ENCODE assay signal across 21 cellular contexts in the genomic region with DNA sequence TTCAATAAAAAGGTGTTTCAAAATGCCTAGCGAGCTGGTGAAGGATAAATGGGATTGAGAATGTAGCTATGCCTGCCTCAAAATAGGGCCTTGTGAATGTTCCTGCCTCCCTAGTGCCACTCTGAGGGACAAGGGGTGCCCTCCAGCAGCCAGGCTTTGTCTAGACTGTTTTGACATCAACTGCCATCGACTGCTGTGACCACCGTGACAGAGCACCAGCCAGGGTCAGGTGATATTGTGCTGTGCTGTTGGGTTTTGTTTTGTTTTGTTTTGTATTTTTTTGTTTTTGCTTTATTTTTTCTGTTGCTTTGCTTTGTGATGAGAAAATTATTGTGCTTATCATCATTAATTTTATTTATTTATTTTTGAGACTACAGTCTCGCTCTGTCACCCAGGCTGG.
A peak's percentile ranks its signal among the peaks of the same experiment; 100 is the strongest.
DNase-seq lines count a peak whose midpoint lies in the region; ATAC-seq and TF ChIP-seq lines count a peak whose summit lies in the region.
"Had no signal": no experiment of that assay in that cellular context is flagged by ENCODE, and none has a peak within 500 bp of the region (broad histone marks: within the 10 kb centered on the region; RNA-seq: fewer than 3 reads in every experiment).

No MANE protein-coding gene starts in this region.

- peaks cover 44% of the 10 kb centered on the region for H3K4me1 ChIP-seq in Panc1 (ENCODE audit: control insufficient read depth, insufficient read depth, low read length)
- peaks cover 32% of the 10 kb centered on the region for H3K4me1 ChIP-seq in lower lobe of right lung
- peaks cover 28% of the 10 kb centered on the region for H3K4me1 ChIP-seq in upper lobe of right lung

- POLR2A ChIA-PET in activated naive CD8-positive, alpha-beta T cell treated with anti-CD3 and anti-CD28 coated beads, Interleukin-2, amount 10 ng/mL, durations not matched to agents 7 days and 5 days (lab: Charles Lee), result no interaction called here
- POLR2A ChIA-PET in Panc1 (lab: Charles Lee), result interaction anchor here (0.6 to 0.7 kb wide), 2 partner anchors 200 to 475 kb away, joined by 3 to 15 read pairs; no protein-coding TSS in a partner anchor

- ATAC-seq in activated naive CD8-positive, alpha-beta T cell treated with anti-CD3 and anti-CD28 coated beads, Interleukin-2, amount 10 ng/mL, durations not matched to agents 7 days and 5 days (ENCODE audit: low read depth), result no peak
- ATAC-seq in Panc1, result no peak
- ATAC-seq in lower lobe of right lung, result no peak
- no peak for ATAC-seq in upper lobe of right lung
- ATAC-seq in HG03457 (IDR thresholded peaks at IDR 0.05; ENCODE audit: unreplicated experiment), result no peak
- ATAC-seq: HCT116 had no signal

- H3K36me3 ChIP-seq in Panc1 (ENCODE audit: control insufficient read depth, insufficient read depth, low read length) (no peaks in the 10 kb centered on the region), lower lobe of right lung (no peaks in the 10 kb centered on the region), upper lobe of right lung (no peaks in the 10 kb centered on the region)
- H3K36me3 ChIP-seq: BLaER1 had no signal

- H3K27me3 Mint-ChIP-seq in activated naive CD8-positive, alpha-beta T cell treated with anti-CD3 and anti-CD28 coated beads, Interleukin-2, amount 10 ng/mL, durations not matched to agents 7 days and 5 days, result peaks cover 32% of the 10 kb centered on the region
- peaks cover 45% of the 10 kb centered on the region for H3K27me3 Mint-ChIP-seq in activated naive CD8-positive, alpha-beta T cell treated with anti-CD3 and anti-CD28 coated beads for 36 hours

- no TSS peak for BruUV-seq in Panc1 (replicated peaks; lab: Mats Ljungman, UMichigan)

- peak overlapping the region; percentile 45 for H3K27ac ChIP-seq in Panc1 (ENCODE audit: low read length)
- no peak overlapping the region for H3K27ac ChIP-seq in lower lobe of right lung
- H3K27ac ChIP-seq in upper lobe of right lung, result no peak overlapping the region
- H3K27ac ChIP-seq: BLaER1, HL-60, RWPE1 had no signal

- H3K4me3 ChIP-seq in Panc1 (ENCODE audit: low read depth in 2 of 2, low read length in 2 of 2) (no peak overlapping the region), lower lobe of right lung (no peak overlapping the region), upper lobe of right lung (no peak overlapping the region)
- H3K4me3 ChIP-seq: BLaER1 had no signal

- H3K9me3 ChIP-seq in Panc1 (ENCODE audit: control insufficient read depth, insufficient read depth, low read depth, low read length) (no peaks in the 10 kb centered on the region), lower lobe of right lung (no peaks in the 10 kb centered on the region), upper lobe of right lung (no peaks in the 10 kb centered on the region)
- H3K9me3 ChIP-seq: BLaER1 had no signal

- H3K9me3 Mint-ChIP-seq in activated naive CD8-positive, alpha-beta T cell treated with anti-CD3 and anti-CD28 coated beads, Interleukin-2, amount 10 ng/mL, durations not matched to agents 7 days and 5 days, result no peaks in the 10 kb centered on the region
- no peaks in the 10 kb centered on the region for H3K9me3 Mint-ChIP-seq in activated naive CD8-positive, alpha-beta T cell treated with anti-CD3 and anti-CD28 coated beads for 36 hours

- CTCF ChIA-PET in Panc1 (lab: Charles Lee), result interaction anchor here (0.7 kb wide), 1 partner anchor 572 kb away, joined by 4 read pairs; no protein-coding TSS in a partner anchor

- intact Hi-C loops in Panc1 (cut with micrococcal nuclease; ENCODE audit: unreplicated experiment) (no loop called here), lower lobe of right lung (cut with DNase I) (no loop called here), upper lobe of right lung (cut with DNase I) (loop anchor here (5.0 kb wide), 1 partner anchor 60 kb away; no protein-coding TSS in a partner anchor)

- DNase-seq in activated naive CD8-positive, alpha-beta T cell treated with anti-CD3 and anti-CD28 coated beads, Interleukin-2, amount 10 ng/mL, durations not matched to agents 7 days and 5 days, result peak; percentile 2
- no peak for DNase-seq in activated naive CD8-positive, alpha-beta T cell treated with anti-CD3 and anti-CD28 coated beads for 36 hours
- DNase-seq in Panc1 (ENCODE audit: low read depth, low spot score) (no peak), lower lobe of right lung (peak; percentile 15), upper lobe of right lung (peak; percentile 46), SK-N-DZ (ENCODE audit: low spot score) (no peak)
- DNase-seq: CD4-positive, CD25-positive, alpha-beta regulatory T cell; Karpas-422; NCI-H1092; NCI-H1436; NCI-H187; NCI-H2081 treated with DMSO at 0.1 percent for 48 hours; NCI-H2171; NCI-H226; NCI-H510A; NCI-H69 had no signal

- in situ Hi-C loops in Panc1 (cut with HindIII; ENCODE audit: low pct_unique_long_range_greater_than_20kb, low sequenced_read_pairs), result no loop called here

- no peak overlapping the region for H3K27ac Mint-ChIP-seq in activated naive CD8-positive, alpha-beta T cell treated with anti-CD3 and anti-CD28 coated beads, Interleukin-2, amount 10 ng/mL, durations not matched to agents 7 days and 5 days
- H3K27ac Mint-ChIP-seq in activated naive CD8-positive, alpha-beta T cell treated with anti-CD3 and anti-CD28 coated beads for 36 hours, result no peak overlapping the region
- H3K27ac Mint-ChIP-seq: CD4-positive, CD25-positive, alpha-beta regulatory T cell had no signal

- H3K4me3 Mint-ChIP-seq in activated naive CD8-positive, alpha-beta T cell treated with anti-CD3 and anti-CD28 coated beads, Interleukin-2, amount 10 ng/mL, durations not matched to agents 7 days and 5 days, result no peak overlapping the region
- H3K4me3 Mint-ChIP-seq in activated naive CD8-positive, alpha-beta T cell treated with anti-CD3 and anti-CD28 coated beads for 36 hours, result no peak overlapping the region
- H3K4me3 Mint-ChIP-seq: CD4-positive, CD25-positive, alpha-beta regulatory T cell had no signal

- no peaks in the 10 kb centered on the region for H3K36me3 Mint-ChIP-seq in activated naive CD8-positive, alpha-beta T cell treated with anti-CD3 and anti-CD28 coated beads, Interleukin-2, amount 10 ng/mL, durations not matched to agents 7 days and 5 days
- H3K36me3 Mint-ChIP-seq in activated naive CD8-positive, alpha-beta T cell treated with anti-CD3 and anti-CD28 coated beads for 36 hours, result no peaks in the 10 kb centered on the region
- H3K36me3 Mint-ChIP-seq: CD4-positive, CD25-positive, alpha-beta regulatory T cell had no signal

- H3K27me3 ChIP-seq in Panc1 (ENCODE audit: control insufficient read depth, insufficient read depth, low read length) (no peaks in the 10 kb centered on the region), lower lobe of right lung (ENCODE audit: low read depth) (no peaks in the 10 kb centered on the region), upper lobe of right lung (no peaks in the 10 kb centered on the region)

- peaks cover 10% of the 10 kb centered on the region for H3K4me1 Mint-ChIP-seq in activated naive CD8-positive, alpha-beta T cell treated with anti-CD3 and anti-CD28 coated beads, Interleukin-2, amount 10 ng/mL, durations not matched to agents 7 days and 5 days
- peaks cover 8% of the 10 kb centered on the region for H3K4me1 Mint-ChIP-seq in activated naive CD8-positive, alpha-beta T cell treated with anti-CD3 and anti-CD28 coated beads for 36 hours

- no peak for TF ChIP-seq CTCF in Panc1 (IDR thresholded peaks at IDR 0.05)
- TF ChIP-seq CTCF in lower lobe of right lung (IDR thresholded peaks at IDR 0.05), result no peak
- no peak for TF ChIP-seq CTCF in upper lobe of right lung (IDR thresholded peaks at IDR 0.05)

Comparison
In these comparisons a context has a peak if more than half of its experiments do, and no peak if none do; other contexts are left out.
1. DNase-seq: peak in activated naive CD8-positive, alpha-beta T cell treated with anti-CD3 and anti-CD28 coated beads, Interleukin-2, amount 10 ng/mL, durations not matched to agents 7 days and 5 days (single experiment), lower lobe of right lung (single experiment) and upper lobe of right lung (single experiment); none in activated naive CD8-positive, alpha-beta T cell treated with anti-CD3 and anti-CD28 coated beads for 36 hours (single experiment), Panc1 (single experiment) and SK-N-DZ (single experiment).